3 cellular contexts compared by ENCODE assay signal in the genomic region with DNA sequence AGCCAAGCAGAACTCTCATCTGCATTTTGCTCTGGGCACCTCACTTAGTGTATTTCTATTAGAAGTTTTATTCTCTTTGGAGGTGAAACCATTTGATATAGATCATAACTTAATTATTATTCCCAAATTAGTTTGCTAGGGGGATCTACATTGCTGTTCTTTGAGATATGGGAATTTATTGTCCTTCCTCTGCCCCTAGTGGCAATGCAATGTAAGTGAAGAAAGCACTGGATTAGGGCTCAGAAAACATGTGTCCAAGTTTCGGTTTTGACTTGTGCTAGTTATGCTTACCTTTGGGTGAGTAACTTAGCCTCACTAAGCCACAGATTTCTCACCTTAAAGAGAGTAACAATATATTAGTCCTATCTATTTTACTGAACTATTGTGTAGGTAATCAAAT.
TF ChIP-seq lines count a peak whose summit lies in the region.

No MANE protein-coding gene starts in this region.

TF ChIP-seq in GM23338, 12 proteins besides CTCF, POLR2A, EP300 and RAD21 (continues in another document):
- TF ChIP-seq EZH2phosphoT487 (IDR thresholded peaks at IDR 0.05; ENCODE audit: unreplicated experiment), result no peak
- TF ChIP-seq, protein P1, sequence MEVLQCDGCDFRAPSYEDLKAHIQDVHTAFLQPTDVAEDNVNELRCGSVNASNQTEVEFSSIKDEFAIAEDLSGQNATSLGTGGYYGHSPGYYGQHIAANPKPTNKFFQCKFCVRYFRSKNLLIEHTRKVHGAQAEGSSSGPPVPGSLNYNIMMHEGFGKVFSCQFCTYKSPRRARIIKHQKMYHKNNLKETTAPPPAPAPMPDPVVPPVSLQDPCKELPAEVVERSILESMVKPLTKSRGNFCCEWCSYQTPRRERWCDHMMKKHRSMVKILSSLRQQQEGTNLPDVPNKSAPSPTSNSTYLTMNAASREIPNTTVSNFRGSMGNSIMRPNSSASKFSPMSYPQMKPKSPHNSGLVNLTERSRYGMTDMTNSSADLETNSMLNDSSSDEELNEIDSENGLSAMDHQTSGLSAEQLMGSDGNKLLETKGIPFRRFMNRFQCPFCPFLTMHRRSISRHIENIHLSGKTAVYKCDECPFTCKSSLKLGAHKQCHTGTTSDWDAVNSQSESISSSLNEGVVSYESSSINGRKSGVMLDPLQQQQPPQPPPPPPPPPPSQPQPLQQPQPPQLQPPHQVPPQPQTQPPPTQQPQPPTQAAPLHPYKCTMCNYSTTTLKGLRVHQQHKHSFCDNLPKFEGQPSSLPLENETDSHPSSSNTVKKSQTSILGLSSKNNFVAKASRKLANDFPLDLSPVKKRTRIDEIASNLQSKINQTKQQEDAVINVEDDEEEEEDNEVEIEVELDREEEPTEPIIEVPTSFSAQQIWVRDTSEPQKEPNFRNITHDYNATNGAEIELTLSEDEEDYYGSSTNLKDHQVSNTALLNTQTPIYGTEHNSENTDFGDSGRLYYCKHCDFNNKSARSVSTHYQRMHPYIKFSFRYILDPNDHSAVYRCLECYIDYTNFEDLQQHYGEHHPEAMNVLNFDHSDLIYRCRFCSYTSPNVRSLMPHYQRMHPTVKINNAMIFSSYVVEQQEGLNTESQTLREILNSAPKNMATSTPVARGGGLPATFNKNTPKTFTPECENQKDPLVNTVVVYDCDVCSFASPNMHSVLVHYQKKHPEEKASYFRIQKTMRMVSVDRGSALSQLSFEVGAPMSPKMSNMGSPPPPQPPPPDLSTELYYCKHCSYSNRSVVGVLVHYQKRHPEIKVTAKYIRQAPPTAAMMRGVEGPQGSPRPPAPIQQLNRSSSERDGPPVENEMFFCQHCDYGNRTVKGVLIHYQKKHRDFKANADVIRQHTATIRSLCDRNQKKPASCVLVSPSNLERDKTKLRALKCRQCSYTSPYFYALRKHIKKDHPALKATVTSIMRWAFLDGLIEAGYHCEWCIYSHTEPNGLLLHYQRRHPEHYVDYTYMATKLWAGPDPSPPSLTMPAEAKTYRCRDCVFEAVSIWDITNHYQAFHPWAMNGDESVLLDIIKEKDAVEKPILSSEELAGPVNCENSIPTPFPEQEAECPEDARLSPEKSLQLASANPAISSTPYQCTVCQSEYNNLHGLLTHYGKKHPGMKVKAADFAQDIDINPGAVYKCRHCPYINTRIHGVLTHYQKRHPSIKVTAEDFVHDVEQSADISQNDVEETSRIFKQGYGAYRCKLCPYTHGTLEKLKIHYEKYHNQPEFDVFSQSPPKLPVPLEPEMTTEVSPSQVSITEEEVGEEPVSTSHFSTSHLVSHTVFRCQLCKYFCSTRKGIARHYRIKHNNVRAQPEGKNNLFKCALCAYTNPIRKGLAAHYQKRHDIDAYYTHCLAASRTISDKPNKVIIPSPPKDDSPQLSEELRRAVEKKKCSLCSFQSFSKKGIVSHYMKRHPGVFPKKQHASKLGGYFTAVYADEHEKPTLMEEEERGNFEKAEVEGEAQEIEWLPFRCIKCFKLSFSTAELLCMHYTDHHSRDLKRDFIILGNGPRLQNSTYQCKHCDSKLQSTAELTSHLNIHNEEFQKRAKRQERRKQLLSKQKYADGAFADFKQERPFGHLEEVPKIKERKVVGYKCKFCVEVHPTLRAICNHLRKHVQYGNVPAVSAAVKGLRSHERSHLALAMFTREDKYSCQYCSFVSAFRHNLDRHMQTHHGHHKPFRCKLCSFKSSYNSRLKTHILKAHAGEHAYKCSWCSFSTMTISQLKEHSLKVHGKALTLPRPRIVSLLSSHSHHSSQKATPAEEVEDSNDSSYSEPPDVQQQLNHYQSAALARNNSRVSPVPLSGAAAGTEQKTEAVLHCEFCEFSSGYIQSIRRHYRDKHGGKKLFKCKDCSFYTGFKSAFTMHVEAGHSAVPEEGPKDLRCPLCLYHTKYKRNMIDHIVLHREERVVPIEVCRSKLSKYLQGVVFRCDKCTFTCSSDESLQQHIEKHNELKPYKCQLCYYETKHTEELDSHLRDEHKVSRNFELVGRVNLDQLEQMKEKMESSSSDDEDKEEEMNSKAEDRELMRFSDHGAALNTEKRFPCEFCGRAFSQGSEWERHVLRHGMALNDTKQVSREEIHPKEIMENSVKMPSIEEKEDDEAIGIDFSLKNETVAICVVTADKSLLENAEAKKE (CRISPR knock-in tag; IDR thresholded peaks at IDR 0.05), result no peak
- TF ChIP-seq ETS1 (IDR thresholded peaks at IDR 0.05), result no peak

TF ChIP-seq in WTC11, 78 proteins besides CTCF, POLR2A, EP300 and RAD21:
- TF ChIP-seq ZNF263 (CRISPR knock-in tag; IDR thresholded peaks at IDR 0.05; ENCODE audit: low read depth) (no peak), ZMAT4 (CRISPR knock-in tag; IDR thresholded peaks at IDR 0.05) (no peak), GTF2I (CRISPR knock-in tag; conservative IDR thresholded peaks at IDR 0.05) (no peak), ZNF423 (CRISPR knock-in tag; IDR thresholded peaks at IDR 0.05) (no peak), ZNF396 (CRISPR knock-in tag; IDR thresholded peaks at IDR 0.05; ENCODE audit: borderline replicate concordance) (no peak), SP1 (CRISPR knock-in tag; conservative IDR thresholded peaks at IDR 0.05) (no peak), TEAD1 (CRISPR knock-in tag; IDR thresholded peaks at IDR 0.05) (no peak), FOXJ3 (CRISPR knock-in tag; IDR thresholded peaks at IDR 0.05; ENCODE audit: borderline replicate concordance) (no peak), TEAD4 (CRISPR knock-in tag; IDR thresholded peaks at IDR 0.05) (no peak), IRF2 (CRISPR knock-in tag; IDR thresholded peaks at IDR 0.05; ENCODE audit: borderline replicate concordance, low read depth) (no peak), ZNF219 (CRISPR knock-in tag; IDR thresholded peaks at IDR 0.05; ENCODE audit: borderline replicate concordance) (no peak), TP53 (CRISPR knock-in tag; IDR thresholded peaks at IDR 0.05) (no peak), ZNF512 (CRISPR knock-in tag; IDR thresholded peaks at IDR 0.05; ENCODE audit: borderline replicate concordance) (no peak)
- TF ChIP-seq, protein P2, sequence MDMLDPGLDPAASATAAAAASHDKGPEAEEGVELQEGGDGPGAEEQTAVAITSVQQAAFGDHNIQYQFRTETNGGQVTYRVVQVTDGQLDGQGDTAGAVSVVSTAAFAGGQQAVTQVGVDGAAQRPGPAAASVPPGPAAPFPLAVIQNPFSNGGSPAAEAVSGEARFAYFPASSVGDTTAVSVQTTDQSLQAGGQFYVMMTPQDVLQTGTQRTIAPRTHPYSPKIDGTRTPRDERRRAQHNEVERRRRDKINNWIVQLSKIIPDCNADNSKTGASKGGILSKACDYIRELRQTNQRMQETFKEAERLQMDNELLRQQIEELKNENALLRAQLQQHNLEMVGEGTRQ (CRISPR knock-in tag; IDR thresholded peaks at IDR 0.05), result no peak
TF ChIP-seq in WTC11: peak in this region for 0.

TF ChIP-seq in liver, 16 proteins besides CTCF, POLR2A, EP300 and RAD21:
- no peak for TF ChIP-seq ZBTB33 (IDR thresholded peaks at IDR 0.05)
- no peak for TF ChIP-seq HNF4A (conservative IDR thresholded peaks at IDR 0.05)
- TF ChIP-seq GABPA (IDR thresholded peaks at IDR 0.05 in 1 of 2, conservative IDR thresholded peaks at IDR 0.05 in 1 of 2), result no peak
- no peak for TF ChIP-seq FOXA1 (IDR thresholded peaks at IDR 0.05)
- no peak for TF ChIP-seq SP1 (IDR thresholded peaks at IDR 0.05)
- TF ChIP-seq JUND (IDR thresholded peaks at IDR 0.05), result no peak
